ENCODE assay signal across 31 cellular contexts in genomic region chr14:30132201-30132600, GRCh38.
"Had no signal": no experiment of that assay in that cellular context is flagged by ENCODE, and none has a peak within 500 bp of the region (broad histone marks: within the 10 kb centered on the region; RNA-seq: fewer than 3 reads in every experiment).

No MANE protein-coding gene starts in this region.

- H3K27me3 ChIP-seq: ascending aorta, cardiac muscle cell, MG63, SJCRH30 had no signal

- H3K9me3 Mint-ChIP-seq: activated CD8-positive, alpha-beta T cell treated with anti-CD3 and anti-CD28 coated beads for 36 hours; activated naive CD4-positive, alpha-beta T cell treated with anti-CD3 and anti-CD28 coated beads, Interleukin-2, amount 50 U/mL, for 24 hours; activated naive CD8-positive, alpha-beta T cell treated with anti-CD3 and anti-CD28 coated beads, Interleukin-2, amount 10 ng/mL, durations not matched to agents 7 days and 5 days had no signal

- H3K27ac Mint-ChIP-seq: activated CD4-positive, alpha-beta T cell treated with anti-CD3 and anti-CD28 coated beads, Interleukin-2, amount 10 ng/mL, durations not matched to agents 24 days and 14 days; activated CD8-positive, alpha-beta T cell treated with anti-CD3 and anti-CD28 coated beads for 36 hours; activated naive CD4-positive, alpha-beta T cell treated with anti-CD3 and anti-CD28 coated beads, Interleukin-2, amount 50 U/mL, for 24 hours; activated naive CD8-positive, alpha-beta T cell treated with anti-CD3 and anti-CD28 coated beads, Interleukin-2, amount 10 ng/mL, durations not matched to agents 7 days and 5 days; activated T-cell treated with anti-CD3 and anti-CD28 coated beads, Interleukin-2, amount 50 U/mL, for 24 hours; activated T-helper 2 cell treated with anti-CD3 and anti-CD28 coated beads, Interferon-gamma antibody, Interleukin-2, Interleukin-4, amounts not matched to agents 10 μg/mL and 5 μg/mL and 100 μg/mL, durations not matched to agents 14 hours and 24 hours and 36 hours had no signal

- H3K36me3 ChIP-seq: ascending aorta, cardiac muscle cell, MG63, SJCRH30, WERI-Rb-1 had no signal

- H3K27ac ChIP-seq: ascending aorta, cardiac muscle cell, SJCRH30, SK-N-MC, WERI-Rb-1 had no signal

- H3K4me1 Mint-ChIP-seq: activated CD4-positive, alpha-beta T cell treated with anti-CD3 and anti-CD28 coated beads, Interleukin-2, amount 10 ng/mL, durations not matched to agents 24 days and 14 days; activated naive CD4-positive, alpha-beta T cell treated with anti-CD3 and anti-CD28 coated beads, Interleukin-2, amount 50 U/mL, for 24 hours; activated naive CD8-positive, alpha-beta T cell treated with anti-CD3 and anti-CD28 coated beads, Interleukin-2, amount 10 ng/mL, durations not matched to agents 7 days and 5 days; central memory CD8-positive, alpha-beta T cell had no signal

- H3K4me3 Mint-ChIP-seq: activated CD4-positive, alpha-beta T cell treated with anti-CD3 and anti-CD28 coated beads, Interleukin-2, amount 10 ng/mL, durations not matched to agents 24 days and 14 days; activated CD8-positive, alpha-beta T cell treated with anti-CD3 and anti-CD28 coated beads for 36 hours; activated naive CD4-positive, alpha-beta T cell treated with anti-CD3 and anti-CD28 coated beads, Interleukin-2, amount 50 U/mL, for 24 hours; activated naive CD8-positive, alpha-beta T cell treated with anti-CD3 and anti-CD28 coated beads, Interleukin-2, amount 10 ng/mL, durations not matched to agents 7 days and 5 days; activated T-cell treated with anti-CD3 and anti-CD28 coated beads, Interleukin-2, amount 50 U/mL, for 24 hours; central memory CD8-positive, alpha-beta T cell had no signal

- H3K9me3 ChIP-seq: ascending aorta, MG63, SJCRH30 had no signal

- H3K4me1 ChIP-seq: ascending aorta, SJCRH30 had no signal

- H3K4me3 ChIP-seq: ascending aorta, cardiac muscle cell, MG63, SJCRH30, SK-N-MC had no signal

- H3K36me3 Mint-ChIP-seq: activated naive CD4-positive, alpha-beta T cell treated with anti-CD3 and anti-CD28 coated beads, Interleukin-2, amount 50 U/mL, for 24 hours; activated naive CD8-positive, alpha-beta T cell treated with anti-CD3 and anti-CD28 coated beads, Interleukin-2, amount 10 ng/mL, durations not matched to agents 7 days and 5 days had no signal

- DNase-seq: activated CD4-positive, alpha-beta T cell treated with anti-CD3 and anti-CD28 coated beads, Interleukin-2, amount 10 ng/mL, durations not matched to agents 24 days and 14 days; activated CD4-positive, alpha-beta T cell treated with anti-CD3 and anti-CD28 coated beads, Interleukin-2, amount 50 U/mL, for 4 hours; activated CD8-positive, alpha-beta T cell treated with anti-CD3 and anti-CD28 coated beads for 36 hours; activated gamma-delta T cell; activated naive CD4-positive, alpha-beta T cell treated with Interleukin-2 at 50 U/mL for 16 hours; activated naive CD8-positive, alpha-beta T cell treated with anti-CD3 and anti-CD28 coated beads, Interleukin-2, amount 10 ng/mL, durations not matched to agents 7 days and 5 days; activated T-cell treated with anti-CD3 and anti-CD28 coated beads, Interleukin-2, amount 50 U/mL, for 24 hours; amygdala; Kasumi-1; KG1; MG63; NCI-H1048; NCI-H1417; NCI-H146; NCI-H1930; NCI-H2081 treated with DMSO at 0.1 percent for 48 hours; NCI-H2171; NCI-H2227 treated with DMSO at 0.1 percent for 48 hours; NCI-H510A treated with DMSO at 0.1 percent for 48 hours; NCI-H526 treated with DMSO at 0.1 percent for 48 hours; NCI-H774; SJCRH30; T1000; WERI-Rb-1 had no signal

- ATAC-seq: activated CD8-positive, alpha-beta T cell treated with anti-CD3 and anti-CD28 coated beads for 36 hours; Panc1 had no signal

- H3K27me3 Mint-ChIP-seq: activated CD4-positive, alpha-beta T cell treated with anti-CD3 and anti-CD28 coated beads, Interleukin-2, amount 10 ng/mL, durations not matched to agents 24 days and 14 days; activated CD8-positive, alpha-beta T cell treated with anti-CD3 and anti-CD28 coated beads for 36 hours; activated naive CD4-positive, alpha-beta T cell treated with anti-CD3 and anti-CD28 coated beads, Interleukin-2, amount 50 U/mL, for 24 hours; activated naive CD8-positive, alpha-beta T cell treated with anti-CD3 and anti-CD28 coated beads, Interleukin-2, amount 10 ng/mL, durations not matched to agents 7 days and 5 days; activated T-cell treated with anti-CD3 and anti-CD28 coated beads, Interleukin-2, amount 50 U/mL, for 24 hours; central memory CD8-positive, alpha-beta T cell had no signal
